Comparison of ENCODE assay signal across 21 cellular contexts in genomic region chr14:65382586-65382985, GRCh38.
DNase-seq lines count a peak whose midpoint lies in the region; ATAC-seq lines count a peak whose summit lies in the region.
"Had no signal": no experiment of that assay in that cellular context is flagged by ENCODE, and none has a peak within 500 bp of the region (broad histone marks: within the 10 kb centered on the region; RNA-seq: fewer than 3 reads in every experiment).

No MANE protein-coding gene starts in this region.

- DNase-seq in COLO829 (ENCODE audit: low spot score), result peak; percentile 9
- DNase-seq in substantia nigra (lab: John Stamatoyannopoulos, UW), result peak in 10 of 49 donors; percentile 2 to 38 (median 8)
- DNase-seq in SW480 (ENCODE audit: low spot score), result no peak
- DNase-seq in SIG-M5 treated with dmso at 0.1 percent for 504 hours (lab: John Stamatoyannopoulos, UW; ENCODE audit: unreplicated experiment), result no peak
- DNase-seq: CD4-positive, alpha-beta T cell; COR-L47; DMS53; HCEC 1CT; NCI-H1048; NCI-H1417; NCI-H1694; NCI-H2029 treated with DMSO at 0.1 percent for 48 hours; NCI-H446 treated with DMSO at 0.1 percent for 48 hours; NCI-H526; Right ventricle myocardium superior; RPMI8226 had no signal

- no peak for ATAC-seq in GM19455 (IDR thresholded peaks at IDR 0.05; ENCODE audit: unreplicated experiment)

- no peaks in the 10 kb centered on the region for H3K27me3 ChIP-seq in layer of hippocampus (ENCODE audit: control insufficient read depth, insufficient read depth, low read length)
- H3K27me3 ChIP-seq: BLaER1 treated with 17β-estradiol and CSF1 and Interleukin-3, amounts not matched to agents 10 nM and 100 nM had no signal

- peak overlapping the region; percentile 88 for H3K27ac ChIP-seq in cingulate gyrus (ENCODE audit: low read depth, low read length)
- H3K27ac ChIP-seq in layer of hippocampus (ENCODE audit: low read depth, low read length), result peak overlapping the region; percentile 72
- H3K27ac ChIP-seq in substantia nigra (ENCODE audit: low read depth, low read length, poor library complexity, severe bottlenecking), result peak overlapping the region; percentile 60
- H3K27ac ChIP-seq: BLaER1 treated with 17β-estradiol and CSF1 and Interleukin-3, amounts not matched to agents 10 nM and 100 nM; HL-60 had no signal
